Comparison of ENCODE assay signal across 11 cellular contexts in genomic region chr1:29912413-29912812, GRCh38.
DNase-seq lines count a peak whose midpoint lies in the region; ATAC-seq and TF ChIP-seq lines count a peak whose summit lies in the region.
"Had no signal": no experiment of that assay in that cellular context is flagged by ENCODE, and none has a peak within 500 bp of the region (broad histone marks: within the 10 kb centered on the region; RNA-seq: fewer than 3 reads in every experiment).

No MANE protein-coding gene starts in this region.

- POLR2A ChIA-PET in MCF 10A (lab: Yijun Ruan, JAX), result no interaction called here

- H3K27ac Mint-ChIP-seq in MCF 10A (ENCODE audit: low read depth, unreplicated experiment), result no peak overlapping the region
- H3K27ac Mint-ChIP-seq: CD8-positive, alpha-beta T cell had no signal

- in situ Hi-C loops in transverse colon (cut with MboI; ENCODE audit: low pct_ligation_motif_present in 1 of 4, low pct_unique_long_range_greater_than_20kb in 1 of 4, low sequenced_read_pairs in 3 of 4), result no loop called here

- H3K27ac ChIP-seq in breast epithelium, result no peak overlapping the region
- no peak overlapping the region for H3K27ac ChIP-seq in transverse colon
- H3K27ac ChIP-seq in vagina, result no peak overlapping the region

- H3K4me3 ChIP-seq in breast epithelium (no peak overlapping the region), transverse colon (no peak overlapping the region), vagina (no peak overlapping the region)

- TF ChIP-seq CTCF in MCF 10A (IDR thresholded peaks at IDR 0.05; ENCODE audit: unreplicated experiment) (peak; percentile 36), breast epithelium (IDR thresholded peaks at IDR 0.05) (no peak), transverse colon (IDR thresholded peaks at IDR 0.05) (peak in 4 of 5 experiments; percentile 15 to 25 (median 16)), vagina (IDR thresholded peaks at IDR 0.05) (no peak)

- no peaks in the 10 kb centered on the region for H3K36me3 Mint-ChIP-seq in MCF 10A (ENCODE audit: insufficient read depth, unreplicated experiment)
- H3K36me3 Mint-ChIP-seq: CD8-positive, alpha-beta T cell had no signal

- H3K4me1 ChIP-seq in breast epithelium (no peaks in the 10 kb centered on the region), transverse colon (no peaks in the 10 kb centered on the region), vagina (no peaks in the 10 kb centered on the region)

- intact Hi-C loops in MCF 10A (cut with micrococcal nuclease), result loop anchor here (1.0 to 5.0 kb wide), 6 partner anchors 172 to 796 kb away; no protein-coding TSS in a partner anchor
- intact Hi-C loops in breast epithelium (cut with DNase I; ENCODE audit: low total_unique reads), result no loop called here
- intact Hi-C loops in transverse colon (cut with DNase I; ENCODE audit: low total_unique reads), result no loop called here
- intact Hi-C loops in vagina (cut with DNase I), result no loop called here

- BruUV-seq in MCF 10A (replicated peaks; lab: Mats Ljungman, UMichigan), result no TSS peak

- H3K4me3 Mint-ChIP-seq in MCF 10A (ENCODE audit: unreplicated experiment), result no peak overlapping the region
- H3K4me3 Mint-ChIP-seq: CD8-positive, alpha-beta T cell had no signal

- no peaks in the 10 kb centered on the region for H3K9me3 Mint-ChIP-seq in MCF 10A (ENCODE audit: unreplicated experiment)
- H3K9me3 Mint-ChIP-seq: CD8-positive, alpha-beta T cell had no signal

- CTCF ChIA-PET in MCF 10A (lab: Yijun Ruan, JAX), result interaction anchor here (1.0 kb wide), 1 partner anchor 201 kb away, joined by 3 read pairs; no protein-coding TSS in a partner anchor

- H3K36me3 ChIP-seq in breast epithelium (no peaks in the 10 kb centered on the region), transverse colon (no peaks in the 10 kb centered on the region), vagina (no peaks in the 10 kb centered on the region)

- H3K4me1 Mint-ChIP-seq in MCF 10A (ENCODE audit: insufficient read depth, unreplicated experiment), result no peaks in the 10 kb centered on the region

- no peak for ATAC-seq in HG02588 (IDR thresholded peaks at IDR 0.05; ENCODE audit: unreplicated experiment)
- ATAC-seq: CD8-positive, alpha-beta T cell; Right ventricle myocardium inferior had no signal

- TF ChIP-seq EP300 in transverse colon (IDR thresholded peaks at IDR 0.05; ENCODE audit: low read depth), result no peak

- peaks cover 38% of the 10 kb centered on the region for H3K27me3 Mint-ChIP-seq in MCF 10A (ENCODE audit: insufficient read depth, unreplicated experiment)

- peak; percentile 53 for DNase-seq in MCF 10A (ENCODE audit: unreplicated experiment)
- no peak for DNase-seq in breast epithelium (ENCODE audit: low spot score in 2 of 2)
- peak; percentile 29 for DNase-seq in NOMO-1 treated with dmso at 0.1 percent for 144 hours (lab: John Stamatoyannopoulos, UW; ENCODE audit: unreplicated experiment)
- peak; percentile 10 to 43 for DNase-seq in erythroblast (lab: John Stamatoyannopoulos, UW)
- DNase-seq in transverse colon, result no peak
- no peak for DNase-seq in mesenteric fat pad (ENCODE audit: low spot score)
- no peak for DNase-seq in vagina (ENCODE audit: extremely low spot score in 2 of 2)
- DNase-seq: CD8-positive, alpha-beta T cell; retina had no signal

- no peaks in the 10 kb centered on the region for H3K9me3 ChIP-seq in breast epithelium
- no peaks in the 10 kb centered on the region for H3K9me3 ChIP-seq in transverse colon
- no peaks in the 10 kb centered on the region for H3K9me3 ChIP-seq in vagina

- WGBS in transverse colon (ENCODE audit: low coverage in 1 of 2), 2 donors, result 0 to 40% methylated on average over 1 of the region's 1 CpG

- H3K27me3 ChIP-seq in breast epithelium (peaks cover 0 to 9% of the 10 kb centered on the region in 2 donors), transverse colon (peaks cover 6% of the 10 kb centered on the region), vagina (no peaks in the 10 kb centered on the region)

- no peak for TF ChIP-seq POLR2A in breast epithelium (IDR thresholded peaks at IDR 0.05)
- no peak for TF ChIP-seq POLR2A in erythroblast (IDR thresholded peaks at IDR 0.05; ENCODE audit: low read length)
- no peak for TF ChIP-seq POLR2A in transverse colon (IDR thresholded peaks at IDR 0.05)
- TF ChIP-seq POLR2A in vagina (IDR thresholded peaks at IDR 0.05), result no peak

Comparison
In these comparisons a context has a peak if more than half of its experiments do, and no peak if none do; other contexts are left out.
1. DNase-seq: peak in MCF 10A (single experiment), NOMO-1 treated with dmso at 0.1 percent for 144 hours (single experiment) and erythroblast (2 of 2); none in breast epithelium (0 of 2), transverse colon (single experiment), mesenteric fat pad (single experiment) and vagina (0 of 2).
2. CTCF ChIP-seq: peak in MCF 10A (single experiment) and transverse colon (4 of 5); none in breast epithelium (0 of 3) and vagina (0 of 3).